Comparison of ENCODE assay signal across 8 cellular contexts in the genomic region with DNA sequence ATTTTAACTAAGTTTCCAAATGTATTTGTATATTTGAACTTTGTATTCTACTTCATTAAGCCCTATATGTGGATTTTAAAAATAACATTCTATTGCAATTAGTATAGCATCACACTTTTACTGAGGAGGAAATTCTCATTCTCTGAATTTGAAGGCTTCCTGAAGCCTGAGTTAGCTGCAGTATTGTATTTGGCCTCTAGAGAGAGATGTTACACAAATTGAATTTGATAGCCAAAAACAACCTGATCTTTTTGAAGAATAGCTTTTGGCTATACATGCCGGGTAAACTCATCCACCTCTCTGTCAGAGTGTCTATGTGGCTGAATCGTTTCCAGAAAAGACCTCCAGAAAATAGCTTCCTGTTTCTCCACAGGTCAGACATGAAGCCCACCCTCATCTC.
DNase-seq lines count a peak whose midpoint lies in the region; ATAC-seq and TF ChIP-seq lines count a peak whose summit lies in the region.

No MANE protein-coding gene starts in this region.

- DNase-seq in GM10266 (ENCODE audit: extremely low spot score) (no peak), NAMALWA (ENCODE audit: low spot score) (peak; percentile 53), activated gamma-delta T cell (lab: John Stamatoyannopoulos, UW) (no peak), mucosa of gallbladder (ENCODE audit: low spot score) (no peak)
- DNase-seq in stimulated activated naive CD4-positive, alpha-beta T cell treated with Interleukin-2 at 50 U/mL for 16 hours (lab: John Stamatoyannopoulos, UW): no peak

- H3K4me1 Mint-ChIP-seq in brain: no peaks in the 10 kb centered on the region
- no peaks in the 10 kb centered on the region for H3K4me1 Mint-ChIP-seq in nephron

- ATAC-seq in HG03175 (IDR thresholded peaks at IDR 0.05; ENCODE audit: unreplicated experiment): no peak

- H3K4me3 Mint-ChIP-seq in brain (no peak overlapping the region), nephron (no peak overlapping the region)

- no peak overlapping the region for H3K27ac Mint-ChIP-seq in brain
- H3K27ac Mint-ChIP-seq in nephron: no peak overlapping the region

- H3K36me3 Mint-ChIP-seq in brain (no peaks in the 10 kb centered on the region), nephron (ENCODE audit: low read depth) (no peaks in the 10 kb centered on the region)

- H3K9me3 Mint-ChIP-seq in brain (no peaks in the 10 kb centered on the region), nephron (no peaks in the 10 kb centered on the region)

- TF ChIP-seq CTCF in GM10266 (IDR thresholded peaks at IDR 0.05; ENCODE audit: control insufficient read depth, insufficient read depth, low read depth, missing control alignments) (peak; percentile 17), brain (conservative IDR thresholded peaks at IDR 0.05) (peak; percentile 35 to 59), nephron (IDR thresholded peaks at IDR 0.05; ENCODE audit: unreplicated experiment in 3 of 3) (peak; percentile 48 to 54 (median 49))

- peaks cover 11% of the 10 kb centered on the region for H3K27me3 Mint-ChIP-seq in brain
- no peaks in the 10 kb centered on the region for H3K27me3 Mint-ChIP-seq in nephron (ENCODE audit: low read depth)
